24 cellular contexts compared by ENCODE assay signal in genomic region chr2:132901661-132902060, GRCh38.
"Had no signal": no experiment of that assay in that cellular context is flagged by ENCODE, and none has a peak within 500 bp of the region (broad histone marks: within the 10 kb centered on the region; RNA-seq: fewer than 3 reads in every experiment).

No MANE protein-coding gene starts in this region.

- H3K4me1 ChIP-seq: SJSA1 had no signal

- H3K9me3 ChIP-seq: SJSA1 had no signal

- DNase-seq: activated CD4-positive, alpha-beta T cell treated with anti-CD3 and anti-CD28 coated beads, Interleukin-2, amount 10 ng/mL, durations not matched to agents 24 days and 14 days; activated CD4-positive, alpha-beta T cell treated with anti-CD3 and anti-CD28 coated beads, Interleukin-2, amount 50 U/mL, for 4 hours; activated CD8-positive, alpha-beta T cell treated with anti-CD3 and anti-CD28 coated beads for 36 hours; activated gamma-delta T cell treated with Interleukin-2 at 50 U/mL for 16 hours; activated naive CD4-positive, alpha-beta T cell treated with anti-CD3 and anti-CD28 coated beads for 36 hours; activated T-cell treated with anti-CD3 and anti-CD28 coated beads, Interleukin-2, amount 50 U/mL, for 24 hours; aorta; brain microvascular endothelial cell; central memory CD4-positive, alpha-beta T cell; NCI-H1092 treated with DMSO at 0.1 percent for 48 hours; NCI-H1417; NCI-H146; NCI-H187; NCI-H2029 treated with DMSO at 0.1 percent for 48 hours; NCI-H2107; NCI-H226; NCI-H446 treated with DMSO at 0.1 percent for 48 hours; NCI-H524; NCI-H69; NCI-H82; SHP77 treated with DMSO at 0.1 percent for 48 hours had no signal

- ATAC-seq: activated CD8-positive, alpha-beta T cell treated with anti-CD3 and anti-CD28 coated beads for 36 hours; activated naive CD4-positive, alpha-beta T cell treated with anti-CD3 and anti-CD28 coated beads, Interleukin-2, amount 50 U/mL, for 72 hours; Panc1 had no signal

- H3K36me3 ChIP-seq: brain microvascular endothelial cell, SJSA1 had no signal

- H3K27me3 ChIP-seq: brain microvascular endothelial cell, SJSA1 had no signal

- H3K4me3 ChIP-seq: SJSA1 had no signal

- H3K27ac ChIP-seq: brain microvascular endothelial cell, SJSA1 had no signal
